In the genomic region with DNA sequence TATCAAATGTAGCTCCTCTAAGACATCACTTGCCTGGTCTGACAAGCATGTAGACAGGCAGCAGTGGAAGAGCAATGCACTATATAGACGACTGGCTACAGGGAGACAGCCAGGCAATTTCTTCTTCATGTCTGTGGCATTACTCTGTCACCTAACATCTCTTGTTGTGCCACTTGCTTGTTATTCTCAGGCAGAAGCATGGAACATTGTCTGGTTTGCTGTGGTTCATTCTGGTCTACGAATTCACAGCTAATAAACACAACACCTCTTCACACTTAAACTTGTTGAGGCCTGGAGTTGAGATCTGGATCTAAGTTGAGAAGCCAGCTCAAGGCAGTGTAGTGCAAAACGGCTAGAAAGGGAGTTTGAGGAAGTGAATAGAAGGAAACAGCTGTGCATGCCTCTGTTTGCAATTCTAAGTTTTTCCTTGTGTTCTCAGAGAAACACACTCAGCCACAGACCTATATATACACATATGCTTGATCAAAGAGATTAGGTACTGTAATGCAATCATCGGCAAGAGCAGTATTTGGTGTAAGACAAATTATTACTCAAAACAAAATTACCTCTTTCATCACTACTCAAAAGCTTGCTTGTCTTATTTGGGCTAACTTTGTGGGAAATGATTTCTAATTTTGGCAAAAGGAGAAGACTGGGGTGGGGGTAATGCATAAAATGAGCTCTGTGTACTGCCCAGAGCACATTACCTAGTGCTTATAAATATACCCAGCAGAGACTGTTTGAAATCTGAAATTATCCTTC, we compare ENCODE assay signal across 7 cellular contexts.
DNase-seq lines count a peak whose midpoint lies in the region; ATAC-seq lines count a peak whose summit lies in the region.

No MANE protein-coding gene starts in this region.

- peak; percentile 55 for DNase-seq in NOMO-1 treated with dmso at 0.1 percent for 144 hours (lab: John Stamatoyannopoulos, UW; ENCODE audit: unreplicated experiment)
- DNase-seq in NCI-H2227 (lab: John Stamatoyannopoulos, UW; ENCODE audit: unreplicated experiment) = no peak
- DNase-seq in iPS-NIHi11 (ENCODE audit: low spot score) = no peak

- ATAC-seq in GM18873 (IDR thresholded peaks at IDR 0.05; ENCODE audit: low FRiP score, unreplicated experiment) (peak; percentile 79), HG02840 (IDR thresholded peaks at IDR 0.05; ENCODE audit: low FRiP score, unreplicated experiment) (peak; percentile 87), esophagus mucosa (peak; percentile 54)

- peak overlapping the region; percentile 80 for H3K27ac ChIP-seq in temporal lobe (ENCODE audit: low read depth, low read length)
